Comparison of ENCODE assay signal across 29 cellular contexts in genomic region chr4:88728146-88728545, GRCh38. TPM values are rescaled to one million over a fixed set of nuclear protein-coding genes. Genes with fewer than 3 reads are reported as not detected.
DNase-seq lines count a peak whose midpoint lies in the region; ATAC-seq and TF ChIP-seq lines count a peak whose summit lies in the region.
"Had no signal": no experiment of that assay in that cellular context is flagged by ENCODE, and none has a peak within 500 bp of the region (broad histone marks: within the 10 kb centered on the region; RNA-seq: fewer than 3 reads in every experiment).

No MANE protein-coding gene starts in this region.

- no peaks in the 10 kb centered on the region for H3K4me1 Mint-ChIP-seq in activated T-helper 17 cell treated with anti-CD3 and anti-CD28 coated beads, Interleukin-2, amount 50 U/mL, for 72 hours
- H3K4me1 Mint-ChIP-seq in stimulated activated effector memory CD8-positive, alpha-beta T cell treated with anti-CD3 and anti-CD28 coated beads, Interleukin-12 subunit alpha, Interleukin-12 subunit beta, amount 100 ng/mL, for 72 hours: no peaks in the 10 kb centered on the region
- no peaks in the 10 kb centered on the region for H3K4me1 Mint-ChIP-seq in stimulated activated naive CD8-positive, alpha-beta T cell treated with anti-CD3 and anti-CD28 coated beads, Interleukin-15, amount 100 ng/mL, for 72 hours
- H3K4me1 Mint-ChIP-seq: activated CD4-positive, alpha-beta T cell treated with anti-CD3 and anti-CD28 coated beads, Interleukin-2, amount 10 ng/mL, durations not matched to agents 7 days and 5 days; activated CD8-positive, alpha-beta memory T cell treated with anti-CD3 and anti-CD28 coated beads, Interleukin-2, amount 10 ng/mL, durations not matched to agents 7 days and 5 days; immature natural killer cell had no signal

- DNase-seq in cardiac muscle cell (ENCODE audit: low read depth in 1 of 2, low spot score in 1 of 2): no peak
- peak; percentile 18 for DNase-seq in midbrain (lab: John Stamatoyannopoulos, UW)
- no peak for DNase-seq in stimulated activated effector memory CD8-positive, alpha-beta T cell treated with anti-CD3 and anti-CD28 coated beads, Interleukin-12 subunit alpha, Interleukin-12 subunit beta, amount 100 ng/mL, for 72 hours (ENCODE audit: low spot score in 2 of 2)
- no peak for DNase-seq in NOMO-1 treated with dmso at 0.1 percent for 144 hours (lab: John Stamatoyannopoulos, UW; ENCODE audit: unreplicated experiment)
- DNase-seq in NCI-H748 (lab: John Stamatoyannopoulos, UW; ENCODE audit: unreplicated experiment): no peak
- DNase-seq in stimulated activated naive CD8-positive, alpha-beta T cell treated with anti-CD3 and anti-CD28 coated beads, Interleukin-15, amount 100 ng/mL, for 72 hours: no peak
- DNase-seq: activated CD4-positive, alpha-beta T cell treated with anti-CD3 and anti-CD28 coated beads, Interleukin-2, amount 10 ng/mL, durations not matched to agents 7 days and 5 days; activated CD8-positive, alpha-beta memory T cell treated with anti-CD3 and anti-CD28 coated beads, Interleukin-2, amount 10 ng/mL, durations not matched to agents 7 days and 5 days; activated naive CD4-positive, alpha-beta T cell treated with anti-CD3 and anti-CD28 coated beads, Interleukin-2, amount 50 U/mL, for 16 hours; Calu3; central memory CD4-positive, alpha-beta T cell; hippocampal formation; immature natural killer cell; IMR-90; lower lobe of right lung; NCI-H1105; NCI-H2029; NCI-H748 treated with DMSO at 0.1 percent for 48 hours; SK-N-SH; stimulated activated CD4-positive, alpha-beta T cell treated with anti-CD3 and anti-CD28 coated beads, Interleukin-4, amount 100 ng/mL, for 1 hour; stimulated activated naive CD4-positive, alpha-beta T cell; WERI-Rb-1 had no signal

- no peaks in the 10 kb centered on the region for H3K27me3 Mint-ChIP-seq in activated T-helper 17 cell treated with anti-CD3 and anti-CD28 coated beads, Interleukin-2, amount 50 U/mL, for 72 hours
- H3K27me3 Mint-ChIP-seq in stimulated activated naive CD8-positive, alpha-beta T cell treated with anti-CD3 and anti-CD28 coated beads, Interleukin-15, amount 100 ng/mL, for 72 hours: no peaks in the 10 kb centered on the region
- H3K27me3 Mint-ChIP-seq: activated CD4-positive, alpha-beta T cell treated with anti-CD3 and anti-CD28 coated beads, Interleukin-2, amount 10 ng/mL, durations not matched to agents 7 days and 5 days; activated CD8-positive, alpha-beta memory T cell treated with anti-CD3 and anti-CD28 coated beads, Interleukin-2, amount 10 ng/mL, durations not matched to agents 7 days and 5 days had no signal

- H3K27ac Mint-ChIP-seq in activated T-helper 17 cell treated with anti-CD3 and anti-CD28 coated beads, Interleukin-2, amount 50 U/mL, for 72 hours: peak overlapping the region; percentile 65
- H3K27ac Mint-ChIP-seq in stimulated activated effector memory CD8-positive, alpha-beta T cell treated with anti-CD3 and anti-CD28 coated beads, Interleukin-12 subunit alpha, Interleukin-12 subunit beta, amount 100 ng/mL, for 72 hours: peak overlapping the region; percentile 70
- H3K27ac Mint-ChIP-seq in stimulated activated naive CD8-positive, alpha-beta T cell treated with anti-CD3 and anti-CD28 coated beads, Interleukin-15, amount 100 ng/mL, for 72 hours: no peak overlapping the region
- H3K27ac Mint-ChIP-seq: activated CD4-positive, alpha-beta T cell treated with anti-CD3 and anti-CD28 coated beads, Interleukin-2, amount 10 ng/mL, durations not matched to agents 7 days and 5 days; activated CD8-positive, alpha-beta memory T cell treated with anti-CD3 and anti-CD28 coated beads, Interleukin-2, amount 10 ng/mL, durations not matched to agents 7 days and 5 days; immature natural killer cell had no signal

- H3K9me3 Mint-ChIP-seq in activated T-helper 17 cell treated with anti-CD3 and anti-CD28 coated beads, Interleukin-2, amount 50 U/mL, for 72 hours: no peaks in the 10 kb centered on the region
- no peaks in the 10 kb centered on the region for H3K9me3 Mint-ChIP-seq in stimulated activated effector memory CD8-positive, alpha-beta T cell treated with anti-CD3 and anti-CD28 coated beads, Interleukin-12 subunit alpha, Interleukin-12 subunit beta, amount 100 ng/mL, for 72 hours
- H3K9me3 Mint-ChIP-seq in stimulated activated naive CD8-positive, alpha-beta T cell treated with anti-CD3 and anti-CD28 coated beads, Interleukin-15, amount 100 ng/mL, for 72 hours: no peaks in the 10 kb centered on the region
- H3K9me3 Mint-ChIP-seq: activated CD4-positive, alpha-beta T cell treated with anti-CD3 and anti-CD28 coated beads, Interleukin-2, amount 10 ng/mL, durations not matched to agents 7 days and 5 days; immature natural killer cell had no signal

- H3K4me3 ChIP-seq in cardiac muscle cell: no peak overlapping the region
- H3K4me3 ChIP-seq: BLaER1 treated with 17β-estradiol and CSF1 and Interleukin-3, amounts not matched to agents 10 nM and 100 nM; lower lobe of right lung; tibial nerve had no signal

- no peaks in the 10 kb centered on the region for H3K4me1 ChIP-seq in cardiac muscle cell (ENCODE audit: low read depth)
- H3K4me1 ChIP-seq: BLaER1 treated with 17β-estradiol and CSF1 and Interleukin-3, amounts not matched to agents 10 nM and 100 nM; tibial nerve had no signal

- H3K4me3 Mint-ChIP-seq in activated T-helper 17 cell treated with anti-CD3 and anti-CD28 coated beads, Interleukin-2, amount 50 U/mL, for 72 hours: no peak overlapping the region
- H3K4me3 Mint-ChIP-seq in stimulated activated effector memory CD8-positive, alpha-beta T cell treated with anti-CD3 and anti-CD28 coated beads, Interleukin-12 subunit alpha, Interleukin-12 subunit beta, amount 100 ng/mL, for 72 hours: no peak overlapping the region
- no peak overlapping the region for H3K4me3 Mint-ChIP-seq in stimulated activated naive CD8-positive, alpha-beta T cell treated with anti-CD3 and anti-CD28 coated beads, Interleukin-15, amount 100 ng/mL, for 72 hours
- H3K4me3 Mint-ChIP-seq: activated CD4-positive, alpha-beta T cell treated with anti-CD3 and anti-CD28 coated beads, Interleukin-2, amount 10 ng/mL, durations not matched to agents 7 days and 5 days; activated CD8-positive, alpha-beta memory T cell treated with anti-CD3 and anti-CD28 coated beads, Interleukin-2, amount 10 ng/mL, durations not matched to agents 7 days and 5 days; immature natural killer cell had no signal

- no peaks in the 10 kb centered on the region for H3K27me3 ChIP-seq in cardiac muscle cell
- H3K27me3 ChIP-seq: BLaER1 treated with 17β-estradiol and CSF1 and Interleukin-3, amounts not matched to agents 10 nM and 100 nM; neutrophil; tibial nerve had no signal

- H3K36me3 Mint-ChIP-seq in activated T-helper 17 cell treated with anti-CD3 and anti-CD28 coated beads, Interleukin-2, amount 50 U/mL, for 72 hours (ENCODE audit: low read depth): peaks cover 95% of the 10 kb centered on the region
- peaks cover 88% of the 10 kb centered on the region for H3K36me3 Mint-ChIP-seq in stimulated activated effector memory CD8-positive, alpha-beta T cell treated with anti-CD3 and anti-CD28 coated beads, Interleukin-12 subunit alpha, Interleukin-12 subunit beta, amount 100 ng/mL, for 72 hours

- peak overlapping the region; percentile 24 for H3K27ac ChIP-seq in cardiac muscle cell
- H3K27ac ChIP-seq: BLaER1 treated with 17β-estradiol and CSF1 and Interleukin-3, amounts not matched to agents 10 nM and 100 nM; lower lobe of right lung; neutrophil; RWPE1; WERI-Rb-1 had no signal

- no peak for TF ChIP-seq CTCF in cardiac muscle cell (IDR thresholded peaks at IDR 0.05; ENCODE audit: low read depth, low read length)

- H3K36me3 ChIP-seq in cardiac muscle cell: peaks cover 67% of the 10 kb centered on the region

- peak; percentile 24 for ATAC-seq in activated T-helper 17 cell treated with anti-CD3 and anti-CD28 coated beads, Interleukin-2, amount 50 U/mL, for 72 hours (replicated peaks)
- ATAC-seq in stimulated activated effector memory CD8-positive, alpha-beta T cell treated with anti-CD3 and anti-CD28 coated beads, Interleukin-12 subunit alpha, Interleukin-12 subunit beta, amount 100 ng/mL, for 72 hours: peak; percentile 51
- no peak for ATAC-seq in HG03159 (IDR thresholded peaks at IDR 0.05; ENCODE audit: unreplicated experiment)
- no peak for ATAC-seq in stimulated activated naive CD8-positive, alpha-beta T cell treated with anti-CD3 and anti-CD28 coated beads, Interleukin-15, amount 100 ng/mL, for 72 hours
- ATAC-seq: activated CD8-positive, alpha-beta memory T cell treated with anti-CD3 and anti-CD28 coated beads, Interleukin-2, amount 10 ng/mL, durations not matched to agents 7 days and 5 days; HCT116 had no signal

- no peaks in the 10 kb centered on the region for H3K9me3 ChIP-seq in cardiac muscle cell (ENCODE audit: low read depth)
- H3K9me3 ChIP-seq: BLaER1 treated with 17β-estradiol and CSF1 and Interleukin-3, amounts not matched to agents 10 nM and 100 nM; lower lobe of right lung; neutrophil; SK-N-SH; tibial nerve had no signal

RNA-seq across cellular contexts. Expression of gene NAP1L5, which starts 30.5 kb away (rescaled TPM):
- 1 to 10 TPM; 2.0 to 4.1 TPM for total RNA-seq in activated T-helper 17 cell treated with anti-CD3 and anti-CD28 coated beads, Interleukin-2, amount 50 U/mL, for 72 hours
- 3.0 and 3.2 TPM in 2 replicates for total RNA-seq in cardiac muscle cell
- polyA plus RNA-seq in cardiac muscle cell: 2.6 and 5.1 TPM in 2 replicates
- total RNA-seq: Calu3 had no signal

Comparison
In these comparisons a context has a peak if more than half of its experiments do, and no peak if none do; other contexts are left out.
1. ATAC-seq: peak in activated T-helper 17 cell treated with anti-CD3 and anti-CD28 coated beads, Interleukin-2, amount 50 U/mL, for 72 hours (single experiment) and stimulated activated effector memory CD8-positive, alpha-beta T cell treated with anti-CD3 and anti-CD28 coated beads, Interleukin-12 subunit alpha, Interleukin-12 subunit beta, amount 100 ng/mL, for 72 hours (single experiment); none in HG03159 (single experiment) and stimulated activated naive CD8-positive, alpha-beta T cell treated with anti-CD3 and anti-CD28 coated beads, Interleukin-15, amount 100 ng/mL, for 72 hours (single experiment).
2. H3K27ac Mint-ChIP-seq: peak in activated T-helper 17 cell treated with anti-CD3 and anti-CD28 coated beads, Interleukin-2, amount 50 U/mL, for 72 hours (single experiment) and stimulated activated effector memory CD8-positive, alpha-beta T cell treated with anti-CD3 and anti-CD28 coated beads, Interleukin-12 subunit alpha, Interleukin-12 subunit beta, amount 100 ng/mL, for 72 hours (single experiment); none in stimulated activated naive CD8-positive, alpha-beta T cell treated with anti-CD3 and anti-CD28 coated beads, Interleukin-15, amount 100 ng/mL, for 72 hours (0 of 2).